Comparison of ENCODE assay signal across 12 cellular contexts in the genomic region with DNA sequence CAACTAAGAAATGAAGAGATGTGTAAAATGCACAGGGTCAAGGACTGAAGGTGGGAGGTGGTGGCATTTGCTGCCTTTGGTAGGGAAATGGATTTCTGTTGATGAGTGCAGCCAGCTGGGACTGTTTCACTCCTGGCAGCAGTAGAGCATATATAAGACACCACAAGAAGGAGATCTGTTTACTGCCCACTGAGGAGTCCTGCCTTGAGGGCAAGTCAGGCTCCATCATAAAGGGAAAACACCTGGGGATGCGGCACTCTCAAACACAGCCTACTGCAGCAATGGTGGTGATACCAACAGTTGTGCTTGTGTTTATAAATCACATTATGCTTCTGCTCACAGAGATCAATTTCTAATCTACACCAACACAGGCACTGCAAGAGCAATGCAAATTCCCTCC.
A peak's percentile ranks its signal among the peaks of the same experiment; 100 is the strongest.
DNase-seq lines count a peak whose midpoint lies in the region; ATAC-seq lines count a peak whose summit lies in the region.
"Had no signal": no experiment of that assay in that cellular context is flagged by ENCODE, and none has a peak within 500 bp of the region (broad histone marks: within the 10 kb centered on the region; RNA-seq: fewer than 3 reads in every experiment).

No MANE protein-coding gene starts in this region.

- H3K9me3 ChIP-seq in mesodermal cell (ENCODE audit: control insufficient read depth, low read length) (peaks cover 8% of the 10 kb centered on the region), SJCRH30 (replicated peaks) (no peaks in the 10 kb centered on the region)
- H3K9me3 ChIP-seq: pancreas had no signal

- H3K36me3 ChIP-seq in mesodermal cell (ENCODE audit: control insufficient read depth, insufficient read depth, low read length) (no peaks in the 10 kb centered on the region), SJCRH30 (no peaks in the 10 kb centered on the region)
- H3K36me3 ChIP-seq: pancreas had no signal

- no peak overlapping the region for H3K4me3 ChIP-seq in mesodermal cell (ENCODE audit: extremely low read depth, insufficient read depth, low read length, poor library complexity, severe bottlenecking)
- no peak overlapping the region for H3K4me3 ChIP-seq in SJCRH30
- H3K4me3 ChIP-seq: pancreas had no signal

- ATAC-seq in GM19351 (IDR thresholded peaks at IDR 0.05; ENCODE audit: unreplicated experiment) (peak; percentile 40), HG02610 (IDR thresholded peaks at IDR 0.05; ENCODE audit: unreplicated experiment) (peak; percentile 31), HG03354 (IDR thresholded peaks at IDR 0.05; ENCODE audit: poor library complexity, severe bottlenecking, unreplicated experiment) (peak; percentile 30)
- ATAC-seq: pancreas had no signal

- no peaks in the 10 kb centered on the region for H3K27me3 ChIP-seq in SJCRH30
- H3K27me3 ChIP-seq: pancreas had no signal

- 100% methylated on average over 1 of the region's 1 CpG; no CpG with 5 or more reads in 1 of the 2 experiments for WGBS in mesodermal cell (ENCODE audit: insufficient coverage in 2 of 2), 2 experiments

- H3K4me1 ChIP-seq in mesodermal cell (ENCODE audit: control insufficient read depth, insufficient read depth, low read length, poor library complexity, severe bottlenecking) (peaks cover 14% of the 10 kb centered on the region), SJCRH30 (peaks cover 5% of the 10 kb centered on the region; the same call in 1 of the 2 replicates)
- H3K4me1 ChIP-seq: pancreas had no signal

- DNase-seq in NCI-H1694 treated with DMSO at 0.1 percent for 48 hours (lab: John Stamatoyannopoulos, UW) (no peak), GOT3 (lab: John Stamatoyannopoulos, UW) (no peak), SJCRH30 (no peak)
- no peak for DNase-seq in activated naive CD4-positive, alpha-beta T cell (lab: John Stamatoyannopoulos, UW)
- DNase-seq: activated CD4-positive, alpha-beta T cell treated with anti-CD3 and anti-CD28 coated beads for 1 hour; activated naive CD4-positive, alpha-beta T cell treated with anti-CD3 and anti-CD28 coated beads, Interleukin-2, amount 50 U/mL, for 16 hours; pancreas; stimulated activated CD4-positive, alpha-beta T cell treated with anti-CD3 and anti-CD28 coated beads, Interleukin-1b, Interleukin-23, amount 100 ng/mL, for 48 hours had no signal

- H3K27ac ChIP-seq in mesodermal cell (ENCODE audit: low read depth, low read length, severe bottlenecking) (peak overlapping the region; percentile 53), SJCRH30 (no peak overlapping the region)
- H3K27ac ChIP-seq: pancreas had no signal
